Comparison of ENCODE assay signal across 9 cellular contexts in the genomic region with DNA sequence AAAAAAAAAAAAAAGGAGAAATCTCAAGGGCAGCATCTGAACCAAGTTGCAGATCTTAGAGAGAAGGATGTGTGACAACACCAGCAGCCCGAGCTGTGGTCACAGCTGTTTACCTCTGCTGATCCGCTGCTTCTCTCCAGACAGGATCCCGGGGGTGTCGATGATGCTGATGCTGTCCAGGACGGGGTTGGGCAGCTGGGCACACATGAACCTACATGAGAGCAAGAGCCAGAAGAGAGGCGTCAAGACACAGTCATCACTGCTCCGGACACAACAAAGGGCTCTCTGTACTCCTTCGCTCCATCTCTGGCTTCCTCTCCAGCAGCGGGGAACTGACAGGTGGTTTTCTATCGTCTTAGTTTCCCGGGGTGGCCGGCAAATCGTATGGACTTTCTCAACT. TPM values are rescaled to one million over a fixed set of nuclear protein-coding genes. Genes with fewer than 3 reads are reported as not detected.
DNase-seq lines count a peak whose midpoint lies in the region; ATAC-seq and TF ChIP-seq lines count a peak whose summit lies in the region.
"Had no signal": no experiment of that assay in that cellular context is flagged by ENCODE, and none has a peak within 500 bp of the region (broad histone marks: within the 10 kb centered on the region; RNA-seq: fewer than 3 reads in every experiment).

No MANE protein-coding gene starts in this region.

- DNase-seq in Caco-2 (no peak), H4 (ENCODE audit: low spot score) (no peak), NCI-H82 treated with DMSO at 0.1 percent for 48 hours (lab: John Stamatoyannopoulos, UW; ENCODE audit: unreplicated experiment) (no peak)
- DNase-seq in activated T-helper 1 cell treated with anti-CD3 and anti-CD28 coated beads, Interleukin-12 subunit alpha, Interleukin-12 subunit beta, Interleukin-2, Interleukin-4 antibody, amounts not matched to agents 30 ng/mL and 10 ng/mL and 1 ng/mL, durations not matched to agents 14 hours and 24 hours and 36 hours (ENCODE audit: low spot score): no peak
- DNase-seq: activated CD4-positive, alpha-beta T cell treated with anti-CD3 and anti-CD28 coated beads, Interleukin-2, amount 50 U/mL, for 48 hours; NCI-H1417; stimulated activated CD4-positive, alpha-beta T cell treated with anti-CD3 and anti-CD28 coated beads, Interleukin-4, amount 100 ng/mL, for 4 hours had no signal

- no peaks in the 10 kb centered on the region for H3K27me3 Mint-ChIP-seq in Caco-2 (ENCODE audit: insufficient read depth, unreplicated experiment)
- no peaks in the 10 kb centered on the region for H3K27me3 Mint-ChIP-seq in activated T-helper 1 cell treated with anti-CD3 and anti-CD28 coated beads, Interleukin-12 subunit alpha, Interleukin-12 subunit beta, Interleukin-2, Interleukin-4 antibody, amounts not matched to agents 30 ng/mL and 10 ng/mL and 1 ng/mL, durations not matched to agents 14 hours and 24 hours and 36 hours (ENCODE audit: insufficient read depth)

- no peak overlapping the region for H3K4me3 Mint-ChIP-seq in Caco-2 (ENCODE audit: unreplicated experiment)
- peak overlapping the region; percentile 64 for H3K4me3 Mint-ChIP-seq in activated T-helper 1 cell treated with anti-CD3 and anti-CD28 coated beads, Interleukin-12 subunit alpha, Interleukin-12 subunit beta, Interleukin-2, Interleukin-4 antibody, amounts not matched to agents 30 ng/mL and 10 ng/mL and 1 ng/mL, durations not matched to agents 14 hours and 24 hours and 36 hours

- peaks cover 90% of the 10 kb centered on the region for H3K36me3 Mint-ChIP-seq in Caco-2 (ENCODE audit: insufficient read depth, unreplicated experiment)
- peaks cover 45% of the 10 kb centered on the region for H3K36me3 Mint-ChIP-seq in activated T-helper 1 cell treated with anti-CD3 and anti-CD28 coated beads, Interleukin-12 subunit alpha, Interleukin-12 subunit beta, Interleukin-2, Interleukin-4 antibody, amounts not matched to agents 30 ng/mL and 10 ng/mL and 1 ng/mL, durations not matched to agents 14 hours and 24 hours and 36 hours (ENCODE audit: low read depth)

- BruUV-seq in Caco-2 (replicated peaks; lab: Mats Ljungman, UMichigan): no TSS peak

- H3K4me1 Mint-ChIP-seq in Caco-2 (ENCODE audit: low read depth, unreplicated experiment): peaks cover 19% of the 10 kb centered on the region
- H3K4me1 Mint-ChIP-seq in activated T-helper 1 cell treated with anti-CD3 and anti-CD28 coated beads, Interleukin-12 subunit alpha, Interleukin-12 subunit beta, Interleukin-2, Interleukin-4 antibody, amounts not matched to agents 30 ng/mL and 10 ng/mL and 1 ng/mL, durations not matched to agents 14 hours and 24 hours and 36 hours (ENCODE audit: low read depth): peaks cover 78% of the 10 kb centered on the region

- CTCF ChIA-PET in Caco-2 (lab: Charles Lee): no interaction called here

- no peak for TF ChIP-seq CTCF in Caco-2 (IDR thresholded peaks at IDR 0.05; ENCODE audit: insufficient read depth in 1 of 2, low read depth in 1 of 2, low read length in 1 of 2, severe bottlenecking in 1 of 2, unreplicated experiment in 1 of 2)

- H3K36me3 ChIP-seq in Caco-2 (ENCODE audit: control insufficient read depth, insufficient read depth, low read length) (peaks cover 9% of the 10 kb centered on the region), muscle layer of duodenum (ENCODE audit: control insufficient read depth in 1 of 2, insufficient read depth in 2 of 2, low read length in 2 of 2) (peaks cover 23 to 24% of the 10 kb centered on the region in 2 donors)

- peak overlapping the region; percentile 33 for H3K27ac ChIP-seq in muscle layer of duodenum (ENCODE audit: low read length)

- POLR2A ChIA-PET in Caco-2 (lab: Charles Lee): no interaction called here

- H3K4me3 ChIP-seq in Caco-2 (ENCODE audit: low read depth, low read length) (no peak overlapping the region), muscle layer of duodenum (ENCODE audit: low read depth in 1 of 2, low read length in 2 of 2) (peak overlapping the region; percentile 2 to 8)

- no peak for ATAC-seq in GM18517 (IDR thresholded peaks at IDR 0.05; ENCODE audit: unreplicated experiment)

- H3K9me3 Mint-ChIP-seq in Caco-2 (ENCODE audit: unreplicated experiment): no peaks in the 10 kb centered on the region
- H3K9me3 Mint-ChIP-seq in activated T-helper 1 cell treated with anti-CD3 and anti-CD28 coated beads, Interleukin-12 subunit alpha, Interleukin-12 subunit beta, Interleukin-2, Interleukin-4 antibody, amounts not matched to agents 30 ng/mL and 10 ng/mL and 1 ng/mL, durations not matched to agents 14 hours and 24 hours and 36 hours: no peaks in the 10 kb centered on the region

- intact Hi-C loops in Caco-2 (cut with micrococcal nuclease; ENCODE audit: unreplicated experiment): no loop called here
- intact Hi-C loops in activated T-helper 1 cell treated with anti-CD3 and anti-CD28 coated beads, Interleukin-12 subunit alpha, Interleukin-12 subunit beta, Interleukin-2, Interleukin-4 antibody, amounts not matched to agents 30 ng/mL and 10 ng/mL and 1 ng/mL, durations not matched to agents 14 hours and 24 hours and 36 hours (cut with micrococcal nuclease): no loop called here

- H3K4me1 ChIP-seq in Caco-2: peaks cover 63% of the 10 kb centered on the region
- H3K4me1 ChIP-seq in muscle layer of duodenum (ENCODE audit: control insufficient read depth in 1 of 2, insufficient read depth in 2 of 2, low read length in 2 of 2): peaks cover 39 to 80% of the 10 kb centered on the region in 2 donors

- H3K9me3 ChIP-seq in Caco-2 (no peaks in the 10 kb centered on the region), muscle layer of duodenum (ENCODE audit: control insufficient read depth in 1 of 2, low read length in 2 of 2) (no peaks in the 10 kb centered on the region)

- peak overlapping the region; percentile 21 for H3K27ac Mint-ChIP-seq in Caco-2 (ENCODE audit: unreplicated experiment)
- H3K27ac Mint-ChIP-seq in activated T-helper 1 cell treated with anti-CD3 and anti-CD28 coated beads, Interleukin-12 subunit alpha, Interleukin-12 subunit beta, Interleukin-2, Interleukin-4 antibody, amounts not matched to agents 30 ng/mL and 10 ng/mL and 1 ng/mL, durations not matched to agents 14 hours and 24 hours and 36 hours: no peak overlapping the region

- H3K27me3 ChIP-seq in Caco-2 (replicated peaks; ENCODE audit: control insufficient read depth, insufficient read depth, low read length) (no peaks in the 10 kb centered on the region), muscle layer of duodenum (ENCODE audit: low read depth, low read length) (no peaks in the 10 kb centered on the region)

RNA-seq across cellular contexts. Expression of a gene that starts 4.1 kb away (rescaled TPM):
- total RNA-seq in Caco-2 (2022): 123 and 129 TPM in 2 replicates
- total RNA-seq in activated T-helper 1 cell treated with anti-CD3 and anti-CD28 coated beads, Interleukin-12 subunit alpha, Interleukin-12 subunit beta, Interleukin-2, Interleukin-4 antibody, amounts not matched to agents 30 ng/mL and 10 ng/mL and 1 ng/mL, durations not matched to agents 14 hours and 24 hours and 36 hours: 88.0 and 96.9 TPM in 2 replicates
- total RNA-seq in H4 (2014; rRNA removed; shearing (Covaris generic)): 13.5 and 14.2 TPM in 2 replicates

RNA-seq across cellular contexts. Expression of a gene that starts 29.9 kb away (rescaled TPM):
- total RNA-seq in Caco-2 (2022): 29.1 and 36.0 TPM in 2 replicates
- total RNA-seq in activated T-helper 1 cell treated with anti-CD3 and anti-CD28 coated beads, Interleukin-12 subunit alpha, Interleukin-12 subunit beta, Interleukin-2, Interleukin-4 antibody, amounts not matched to agents 30 ng/mL and 10 ng/mL and 1 ng/mL, durations not matched to agents 14 hours and 24 hours and 36 hours: 0.29 and 0.44 TPM in 2 replicates
- total RNA-seq in H4 (2014; rRNA removed; shearing (Covaris generic)): 0.02 TPM in 1 of 2 replicates, not detected in the other

RNA-seq across cellular contexts. Expression of a gene that starts 42.7 kb away (rescaled TPM):
- total RNA-seq in Caco-2 (2022): 27.9 and 31.1 TPM in 2 replicates
- total RNA-seq in activated T-helper 1 cell treated with anti-CD3 and anti-CD28 coated beads, Interleukin-12 subunit alpha, Interleukin-12 subunit beta, Interleukin-2, Interleukin-4 antibody, amounts not matched to agents 30 ng/mL and 10 ng/mL and 1 ng/mL, durations not matched to agents 14 hours and 24 hours and 36 hours: 24.6 and 24.9 TPM in 2 replicates
- 6.0 and 9.5 TPM in 2 replicates for total RNA-seq in H4 (2014; rRNA removed; shearing (Covaris generic))

RNA-seq across cellular contexts. Expression of a gene that starts 50.2 kb away (rescaled TPM):
- total RNA-seq in Caco-2 (2022): 7.4 and 7.7 TPM in 2 replicates
- total RNA-seq in activated T-helper 1 cell treated with anti-CD3 and anti-CD28 coated beads, Interleukin-12 subunit alpha, Interleukin-12 subunit beta, Interleukin-2, Interleukin-4 antibody, amounts not matched to agents 30 ng/mL and 10 ng/mL and 1 ng/mL, durations not matched to agents 14 hours and 24 hours and 36 hours: 7.3 and 14.0 TPM in 2 replicates
- 6.4 and 9.1 TPM in 2 replicates for total RNA-seq in H4 (2014; rRNA removed; shearing (Covaris generic))

Comparison
In these comparisons a context has a peak if more than half of its experiments do, and no peak if none do; other contexts are left out.
1. RNA of a gene that starts 29.9 kb away (total RNA-seq): 29.1 to 36.0 TPM in Caco-2; 0.29 to 0.44 TPM in activated T-helper 1 cell treated with anti-CD3 and anti-CD28 coated beads, Interleukin-12 subunit alpha, Interleukin-12 subunit beta, Interleukin-2, Interleukin-4 antibody, amounts not matched to agents 30 ng/mL and 10 ng/mL and 1 ng/mL, durations not matched to agents 14 hours and 24 hours and 36 hours and 0.02 TPM in H4; every median in the first group is over 10 times any median in the second.